ENCODE assay signal across 8 cellular contexts in genomic region chr13:21326155-21327030, GRCh38.
DNase-seq lines count a peak whose midpoint lies in the region; ATAC-seq and TF ChIP-seq lines count a peak whose summit lies in the region.

No MANE protein-coding gene starts in this region.

- H3K4me3 ChIP-seq in breast epithelium, result peak overlapping the region; percentile 43 to 71 (median 46)
- H3K4me3 ChIP-seq in skeletal muscle cell (ENCODE audit: low read depth, low read length), result peak overlapping the region; percentile 47

- no peak for DNase-seq in Right ventricle myocardium inferior (ENCODE audit: missing footprints)
- DNase-seq in cardiac septum (ENCODE audit: low spot score), result no peak
- no peak for DNase-seq in breast epithelium (ENCODE audit: low spot score in 2 of 2)
- peak; percentile 68 for DNase-seq in iPS-NIHi11 (ENCODE audit: low spot score)
- DNase-seq in skeletal muscle cell (ENCODE audit: low read depth), result peak; percentile 8
- DNase-seq in glomerular visceral epithelial cell (ENCODE audit: extremely low spot score), result no peak

- no peak for TF ChIP-seq CTCF in breast epithelium (IDR thresholded peaks at IDR 0.05)

- no peaks in the 10 kb centered on the region for H3K4me1 ChIP-seq in breast epithelium

- no peaks in the 10 kb centered on the region for H3K27me3 ChIP-seq in breast epithelium

- intact Hi-C loops in Right ventricle myocardium inferior (cut with DNase I), result no loop called here
- intact Hi-C loops in cardiac septum (cut with DNase I), result no loop called here
- intact Hi-C loops in breast epithelium (cut with DNase I; ENCODE audit: low total_unique reads), result no loop called here

- H3K9me3 ChIP-seq in breast epithelium, result no peaks in the 10 kb centered on the region

- no peak overlapping the region for H3K27ac ChIP-seq in breast epithelium

- TF ChIP-seq POLR2A in breast epithelium (IDR thresholded peaks at IDR 0.05), result no peak

- H3K36me3 ChIP-seq in breast epithelium, result no peaks in the 10 kb centered on the region

- ATAC-seq in Right ventricle myocardium inferior (peak; percentile 60), HG03139 (IDR thresholded peaks at IDR 0.05; ENCODE audit: unreplicated experiment) (no peak), GM18867 (IDR thresholded peaks at IDR 0.05; ENCODE audit: unreplicated experiment) (no peak)

Comparison
In these comparisons a context has a peak if more than half of its experiments do, and no peak if none do; other contexts are left out.
1. DNase-seq: peak in iPS-NIHi11 (single experiment) and skeletal muscle cell (single experiment); none in Right ventricle myocardium inferior (single experiment), cardiac septum (single experiment), breast epithelium (0 of 2) and glomerular visceral epithelial cell (single experiment).